ENCODE assay signal across 2 cellular contexts in the genomic region with DNA sequence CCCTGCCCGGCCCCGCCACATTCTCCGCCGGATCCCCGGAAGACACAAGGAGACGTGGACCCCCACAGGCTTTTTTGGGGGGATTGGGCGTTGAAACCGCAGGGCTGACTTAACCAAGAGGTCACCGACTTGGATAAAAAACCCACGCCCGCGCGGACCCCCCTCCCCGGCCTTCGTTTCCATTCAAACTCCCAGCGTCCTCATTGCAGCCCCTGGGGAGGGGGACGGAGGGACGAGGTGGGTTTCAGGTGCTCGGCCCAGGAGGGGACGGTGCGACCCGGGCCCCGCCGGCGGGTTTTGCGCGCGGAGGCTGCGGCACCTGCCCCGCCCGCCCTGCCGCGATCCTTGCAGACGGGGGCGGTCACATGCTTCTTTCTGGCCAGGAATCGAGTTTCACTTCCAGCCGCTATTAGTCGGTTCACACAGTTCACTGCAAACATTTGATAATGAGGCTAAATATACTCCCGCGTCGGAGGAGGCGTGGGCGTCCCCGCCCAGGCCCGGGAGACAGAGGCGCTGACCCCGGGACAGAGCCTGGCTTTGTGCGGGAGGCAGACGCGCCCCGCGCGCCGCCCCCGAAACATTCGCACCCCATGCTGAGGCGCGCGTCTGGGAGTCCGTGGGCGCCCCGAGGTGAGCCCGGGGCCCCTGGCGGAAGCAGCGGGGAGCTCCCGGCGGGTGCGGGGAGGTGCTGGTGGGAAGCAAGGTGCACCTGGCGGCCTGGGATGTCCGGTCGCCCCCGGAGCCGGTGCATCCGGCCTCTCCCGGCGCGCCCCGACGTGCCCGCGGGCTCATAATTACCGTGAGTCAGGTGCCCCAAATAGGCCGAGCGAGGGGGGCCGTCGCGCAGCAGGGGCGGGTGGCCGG.
TF ChIP-seq lines count a peak whose summit lies in the region.

No MANE protein-coding gene starts in this region.

TF ChIP-seq in SK-N-SH, 30 proteins besides CTCF, POLR2A, EP300 and RAD21 (continued from another document):
- TF ChIP-seq, protein P1, sequence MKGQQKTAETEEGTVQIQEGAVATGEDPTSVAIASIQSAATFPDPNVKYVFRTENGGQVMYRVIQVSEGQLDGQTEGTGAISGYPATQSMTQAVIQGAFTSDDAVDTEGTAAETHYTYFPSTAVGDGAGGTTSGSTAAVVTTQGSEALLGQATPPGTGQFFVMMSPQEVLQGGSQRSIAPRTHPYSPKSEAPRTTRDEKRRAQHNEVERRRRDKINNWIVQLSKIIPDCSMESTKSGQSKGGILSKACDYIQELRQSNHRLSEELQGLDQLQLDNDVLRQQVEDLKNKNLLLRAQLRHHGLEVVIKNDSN (IDR thresholded peaks at IDR 0.05; ENCODE audit: borderline replicate concordance, low read depth), result peak; percentile 71
- no peak for TF ChIP-seq NRF1 (IDR thresholded peaks at IDR 0.05; ENCODE audit: low read depth, low read length)
- TF ChIP-seq, protein P2, sequence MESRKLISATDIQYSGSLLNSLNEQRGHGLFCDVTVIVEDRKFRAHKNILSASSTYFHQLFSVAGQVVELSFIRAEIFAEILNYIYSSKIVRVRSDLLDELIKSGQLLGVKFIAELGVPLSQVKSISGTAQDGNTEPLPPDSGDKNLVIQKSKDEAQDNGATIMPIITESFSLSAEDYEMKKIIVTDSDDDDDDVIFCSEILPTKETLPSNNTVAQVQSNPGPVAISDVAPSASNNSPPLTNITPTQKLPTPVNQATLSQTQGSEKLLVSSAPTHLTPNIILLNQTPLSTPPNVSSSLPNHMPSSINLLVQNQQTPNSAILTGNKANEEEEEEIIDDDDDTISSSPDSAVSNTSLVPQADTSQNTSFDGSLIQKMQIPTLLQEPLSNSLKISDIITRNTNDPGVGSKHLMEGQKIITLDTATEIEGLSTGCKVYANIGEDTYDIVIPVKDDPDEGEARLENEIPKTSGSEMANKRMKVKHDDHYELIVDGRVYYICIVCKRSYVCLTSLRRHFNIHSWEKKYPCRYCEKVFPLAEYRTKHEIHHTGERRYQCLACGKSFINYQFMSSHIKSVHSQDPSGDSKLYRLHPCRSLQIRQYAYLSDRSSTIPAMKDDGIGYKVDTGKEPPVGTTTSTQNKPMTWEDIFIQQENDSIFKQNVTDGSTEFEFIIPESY (IDR thresholded peaks at IDR 0.05; ENCODE audit: borderline replicate concordance, low read depth), result no peak
- TF ChIP-seq, protein P3, sequence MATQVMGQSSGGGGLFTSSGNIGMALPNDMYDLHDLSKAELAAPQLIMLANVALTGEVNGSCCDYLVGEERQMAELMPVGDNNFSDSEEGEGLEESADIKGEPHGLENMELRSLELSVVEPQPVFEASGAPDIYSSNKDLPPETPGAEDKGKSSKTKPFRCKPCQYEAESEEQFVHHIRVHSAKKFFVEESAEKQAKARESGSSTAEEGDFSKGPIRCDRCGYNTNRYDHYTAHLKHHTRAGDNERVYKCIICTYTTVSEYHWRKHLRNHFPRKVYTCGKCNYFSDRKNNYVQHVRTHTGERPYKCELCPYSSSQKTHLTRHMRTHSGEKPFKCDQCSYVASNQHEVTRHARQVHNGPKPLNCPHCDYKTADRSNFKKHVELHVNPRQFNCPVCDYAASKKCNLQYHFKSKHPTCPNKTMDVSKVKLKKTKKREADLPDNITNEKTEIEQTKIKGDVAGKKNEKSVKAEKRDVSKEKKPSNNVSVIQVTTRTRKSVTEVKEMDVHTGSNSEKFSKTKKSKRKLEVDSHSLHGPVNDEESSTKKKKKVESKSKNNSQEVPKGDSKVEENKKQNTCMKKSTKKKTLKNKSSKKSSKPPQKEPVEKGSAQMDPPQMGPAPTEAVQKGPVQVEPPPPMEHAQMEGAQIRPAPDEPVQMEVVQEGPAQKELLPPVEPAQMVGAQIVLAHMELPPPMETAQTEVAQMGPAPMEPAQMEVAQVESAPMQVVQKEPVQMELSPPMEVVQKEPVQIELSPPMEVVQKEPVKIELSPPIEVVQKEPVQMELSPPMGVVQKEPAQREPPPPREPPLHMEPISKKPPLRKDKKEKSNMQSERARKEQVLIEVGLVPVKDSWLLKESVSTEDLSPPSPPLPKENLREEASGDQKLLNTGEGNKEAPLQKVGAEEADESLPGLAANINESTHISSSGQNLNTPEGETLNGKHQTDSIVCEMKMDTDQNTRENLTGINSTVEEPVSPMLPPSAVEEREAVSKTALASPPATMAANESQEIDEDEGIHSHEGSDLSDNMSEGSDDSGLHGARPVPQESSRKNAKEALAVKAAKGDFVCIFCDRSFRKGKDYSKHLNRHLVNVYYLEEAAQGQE (IDR thresholded peaks at IDR 0.05; ENCODE audit: low read depth, low read length), result no peak

TF ChIP-seq in endothelial cell of umbilical vein, 7 proteins besides CTCF, POLR2A, EP300 and RAD21 (continued from another document):
- TF ChIP-seq MYC (IDR thresholded peaks at IDR 0.05; ENCODE audit: low read depth, low read length), result no peak
TF ChIP-seq in endothelial cell of umbilical vein: peak in this region for 1.
